19 cellular contexts compared by ENCODE assay signal in the genomic region with DNA sequence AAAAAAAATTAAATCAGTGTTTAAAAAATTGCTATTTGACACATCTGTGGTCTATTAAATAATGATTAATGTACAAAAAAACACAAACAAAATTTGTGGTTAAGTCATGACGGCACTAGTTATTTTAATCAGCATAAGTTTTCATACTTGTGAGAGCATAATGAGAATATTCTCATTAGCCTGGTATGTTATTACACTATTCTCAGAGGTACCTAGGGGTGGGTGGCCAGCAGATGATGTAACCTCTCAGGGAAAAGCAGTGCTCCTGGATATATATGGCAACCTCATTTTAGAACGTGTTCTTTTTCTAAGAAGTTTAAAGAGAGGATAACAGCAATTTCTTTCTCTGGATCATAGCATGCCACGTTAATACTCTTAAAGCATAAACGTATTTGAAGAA.
"Had no signal": no experiment of that assay in that cellular context is flagged by ENCODE, and none has a peak within 500 bp of the region (broad histone marks: within the 10 kb centered on the region; RNA-seq: fewer than 3 reads in every experiment).

No MANE protein-coding gene starts in this region.

- H3K27ac ChIP-seq: brain microvascular endothelial cell had no signal

- DNase-seq: activated CD4-positive, alpha-beta memory T cell treated with anti-CD3 and anti-CD28 coated beads, Interleukin-2, amount 10 ng/mL, durations not matched to agents 7 days and 5 days; activated CD4-positive, alpha-beta T cell treated with anti-CD3 and anti-CD28 coated beads for 4 hours; activated CD8-positive, alpha-beta memory T cell treated with anti-CD3 and anti-CD28 coated beads, Interleukin-2, amount 10 ng/mL, durations not matched to agents 7 days and 5 days; activated naive CD4-positive, alpha-beta T cell; activated naive CD8-positive, alpha-beta T cell treated with anti-CD3 and anti-CD28 coated beads, Interleukin-2, amount 10 ng/mL, durations not matched to agents 7 days and 5 days; amygdala; brain microvascular endothelial cell; effector CD8-positive, alpha-beta T cell; hypothalamus; islet precursor cell; mammary epithelial cell; nephron progenitor cell; nucleus accumbens; stimulated activated naive B cell treated with anti-CD40 and anti-IgM and Interleukin-4, amounts not matched to agents 10 μg/mL and 1 μg/mL and 100 μg/mL, for 72 hours; SW 1271; T-helper 2 cell; tibial artery had no signal

- H3K27ac Mint-ChIP-seq: activated CD4-positive, alpha-beta memory T cell treated with anti-CD3 and anti-CD28 coated beads, Interleukin-2, amount 10 ng/mL, durations not matched to agents 7 days and 5 days; activated CD8-positive, alpha-beta memory T cell treated with anti-CD3 and anti-CD28 coated beads, Interleukin-2, amount 10 ng/mL, durations not matched to agents 7 days and 5 days; activated naive CD8-positive, alpha-beta T cell treated with anti-CD3 and anti-CD28 coated beads, Interleukin-2, amount 10 ng/mL, durations not matched to agents 7 days and 5 days; activated T-helper 17 cell treated with anti-CD3 and anti-CD28 coated beads, Interleukin-2, amount 50 U/mL, for 72 hours; nephron progenitor cell; stimulated activated naive B cell treated with anti-CD40 and anti-IgM and Interleukin-4, amounts not matched to agents 10 μg/mL and 1 μg/mL and 100 μg/mL, for 72 hours; WTC11 had no signal

- ATAC-seq: activated CD8-positive, alpha-beta memory T cell treated with anti-CD3 and anti-CD28 coated beads, Interleukin-2, amount 10 ng/mL, durations not matched to agents 7 days and 5 days; activated T-helper 17 cell treated with anti-CD3 and anti-CD28 coated beads, Interleukin-2, amount 50 U/mL, for 72 hours; stimulated activated naive B cell treated with anti-CD40 and anti-IgM and Interleukin-4, amounts not matched to agents 10 μg/mL and 1 μg/mL and 100 μg/mL, for 72 hours; WTC11 had no signal

- H3K36me3 ChIP-seq: brain microvascular endothelial cell, tibial artery had no signal

- H3K9me3 ChIP-seq: tibial artery had no signal

- H3K4me3 ChIP-seq: tibial artery had no signal

- H3K9me3 Mint-ChIP-seq: activated CD4-positive, alpha-beta memory T cell treated with anti-CD3 and anti-CD28 coated beads, Interleukin-2, amount 10 ng/mL, durations not matched to agents 7 days and 5 days; activated T-helper 17 cell treated with anti-CD3 and anti-CD28 coated beads, Interleukin-2, amount 50 U/mL, for 72 hours; nephron progenitor cell; stimulated activated naive B cell treated with anti-CD40 and anti-IgM and Interleukin-4, amounts not matched to agents 10 μg/mL and 1 μg/mL and 100 μg/mL, for 72 hours; WTC11 had no signal

- H3K4me3 Mint-ChIP-seq: activated CD4-positive, alpha-beta memory T cell treated with anti-CD3 and anti-CD28 coated beads, Interleukin-2, amount 10 ng/mL, durations not matched to agents 7 days and 5 days; activated CD8-positive, alpha-beta memory T cell treated with anti-CD3 and anti-CD28 coated beads, Interleukin-2, amount 10 ng/mL, durations not matched to agents 7 days and 5 days; activated naive CD8-positive, alpha-beta T cell treated with anti-CD3 and anti-CD28 coated beads, Interleukin-2, amount 10 ng/mL, durations not matched to agents 7 days and 5 days; activated T-helper 17 cell treated with anti-CD3 and anti-CD28 coated beads, Interleukin-2, amount 50 U/mL, for 72 hours; nephron progenitor cell; stimulated activated naive B cell treated with anti-CD40 and anti-IgM and Interleukin-4, amounts not matched to agents 10 μg/mL and 1 μg/mL and 100 μg/mL, for 72 hours; WTC11 had no signal

- H3K4me1 Mint-ChIP-seq: activated CD4-positive, alpha-beta memory T cell treated with anti-CD3 and anti-CD28 coated beads, Interleukin-2, amount 10 ng/mL, durations not matched to agents 7 days and 5 days; activated CD8-positive, alpha-beta memory T cell treated with anti-CD3 and anti-CD28 coated beads, Interleukin-2, amount 10 ng/mL, durations not matched to agents 7 days and 5 days; activated naive CD8-positive, alpha-beta T cell treated with anti-CD3 and anti-CD28 coated beads, Interleukin-2, amount 10 ng/mL, durations not matched to agents 7 days and 5 days; activated T-helper 17 cell treated with anti-CD3 and anti-CD28 coated beads, Interleukin-2, amount 50 U/mL, for 72 hours; nephron progenitor cell; stimulated activated naive B cell treated with anti-CD40 and anti-IgM and Interleukin-4, amounts not matched to agents 10 μg/mL and 1 μg/mL and 100 μg/mL, for 72 hours had no signal

- H3K27me3 ChIP-seq: brain microvascular endothelial cell, tibial artery had no signal

- H3K36me3 Mint-ChIP-seq: activated CD8-positive, alpha-beta memory T cell treated with anti-CD3 and anti-CD28 coated beads, Interleukin-2, amount 10 ng/mL, durations not matched to agents 7 days and 5 days; activated naive CD8-positive, alpha-beta T cell treated with anti-CD3 and anti-CD28 coated beads, Interleukin-2, amount 10 ng/mL, durations not matched to agents 7 days and 5 days; stimulated activated naive B cell treated with anti-CD40 and anti-IgM and Interleukin-4, amounts not matched to agents 10 μg/mL and 1 μg/mL and 100 μg/mL, for 72 hours; WTC11 had no signal

- H3K27me3 Mint-ChIP-seq: activated CD4-positive, alpha-beta memory T cell treated with anti-CD3 and anti-CD28 coated beads, Interleukin-2, amount 10 ng/mL, durations not matched to agents 7 days and 5 days; activated CD8-positive, alpha-beta memory T cell treated with anti-CD3 and anti-CD28 coated beads, Interleukin-2, amount 10 ng/mL, durations not matched to agents 7 days and 5 days; stimulated activated naive B cell treated with anti-CD40 and anti-IgM and Interleukin-4, amounts not matched to agents 10 μg/mL and 1 μg/mL and 100 μg/mL, for 72 hours had no signal
